Comparison of ENCODE assay signal across 18 cellular contexts in genomic region chr6:147741419-147741818, GRCh38.
"Had no signal": no experiment of that assay in that cellular context is flagged by ENCODE, and none has a peak within 500 bp of the region (broad histone marks: within the 10 kb centered on the region; RNA-seq: fewer than 3 reads in every experiment).

No MANE protein-coding gene starts in this region.

- H3K36me3 Mint-ChIP-seq: memory B cell, natural killer cell had no signal

- H3K9me3 Mint-ChIP-seq: activated B cell treated with CpG ODN at 0.5 μM for 24 hours; activated CD4-positive, alpha-beta T cell treated with anti-CD3 and anti-CD28 coated beads, Interleukin-2, amount 10 ng/mL, durations not matched to agents 7 days and 5 days; memory B cell; natural killer cell had no signal

- H3K27ac Mint-ChIP-seq: activated B cell treated with CpG ODN at 0.5 μM for 24 hours; activated CD4-positive, alpha-beta T cell treated with anti-CD3 and anti-CD28 coated beads, Interleukin-2, amount 10 ng/mL, durations not matched to agents 7 days and 5 days; memory B cell; natural killer cell had no signal

- H3K27me3 Mint-ChIP-seq: activated B cell treated with CpG ODN at 0.5 μM for 24 hours; activated CD4-positive, alpha-beta T cell treated with anti-CD3 and anti-CD28 coated beads, Interleukin-2, amount 10 ng/mL, durations not matched to agents 7 days and 5 days had no signal

- H3K4me3 ChIP-seq: adrenal gland, colonic mucosa, right atrium auricular region, smooth muscle cell, tibial nerve had no signal

- H3K27ac ChIP-seq: adrenal gland, colonic mucosa, epithelial cell of prostate, right atrium auricular region, tibial nerve had no signal

- DNase-seq: activated B cell treated with CpG ODN at 0.5 μM for 24 hours; activated CD4-positive, alpha-beta T cell treated with anti-CD3 and anti-CD28 coated beads, Interleukin-2, amount 10 ng/mL, durations not matched to agents 7 days and 5 days; activated naive CD4-positive, alpha-beta T cell treated with anti-CD3 and anti-CD28 coated beads, Interleukin-2, amount 50 U/mL, for 16 hours; activated T-cell treated with anti-CD3 and anti-CD28 coated beads, Interleukin-2, amount 50 U/mL, for 1 hour; adrenal gland; caudate nucleus; colonic mucosa; effector CD4-positive, alpha-beta T cell; foreskin melanocyte; head of caudate nucleus; natural killer cell; nucleus accumbens; T-helper 2 cell had no signal

- H3K4me1 ChIP-seq: adrenal gland, colonic mucosa, right atrium auricular region, tibial nerve had no signal

- H3K36me3 ChIP-seq: adrenal gland, colonic mucosa, right atrium auricular region, tibial nerve had no signal

- H3K9me3 ChIP-seq: adrenal gland, colonic mucosa, right atrium auricular region, tibial nerve had no signal

- ATAC-seq: natural killer cell had no signal

- H3K27me3 ChIP-seq: adrenal gland, colonic mucosa, right atrium auricular region, tibial nerve had no signal

- H3K4me1 Mint-ChIP-seq: activated B cell treated with CpG ODN at 0.5 μM for 24 hours; activated CD4-positive, alpha-beta T cell treated with anti-CD3 and anti-CD28 coated beads, Interleukin-2, amount 10 ng/mL, durations not matched to agents 7 days and 5 days; memory B cell; natural killer cell had no signal

- H3K4me2 ChIP-seq: smooth muscle cell had no signal

- H3K4me3 Mint-ChIP-seq: activated B cell treated with CpG ODN at 0.5 μM for 24 hours; activated CD4-positive, alpha-beta T cell treated with anti-CD3 and anti-CD28 coated beads, Interleukin-2, amount 10 ng/mL, durations not matched to agents 7 days and 5 days; memory B cell; natural killer cell had no signal
